In the genomic region with DNA sequence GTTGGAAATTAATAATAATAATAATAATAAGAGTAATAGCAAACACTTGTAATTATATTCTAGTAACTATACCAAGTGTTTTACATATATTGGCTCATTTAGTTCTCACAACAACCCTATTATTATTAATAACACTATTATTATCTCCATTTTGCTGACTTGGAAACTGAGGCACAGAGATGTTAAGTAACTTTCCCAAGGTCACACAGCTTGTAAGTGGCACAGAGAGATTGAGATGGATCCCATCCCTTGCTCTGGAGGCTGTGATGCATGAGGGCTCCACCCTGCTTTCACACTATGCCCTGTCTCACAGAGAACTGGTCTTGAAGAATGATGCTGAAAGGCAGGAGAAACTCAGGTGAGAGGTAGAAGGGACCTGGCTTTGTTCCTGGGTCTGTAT, we compare ENCODE assay signal across 34 cellular contexts. TPM values are rescaled to one million over a fixed set of nuclear protein-coding genes. Genes with fewer than 3 reads are reported as not detected.
"Had no signal": no experiment of that assay in that cellular context is flagged by ENCODE, and none has a peak within 500 bp of the region (broad histone marks: within the 10 kb centered on the region; RNA-seq: fewer than 3 reads in every experiment).

No MANE protein-coding gene starts in this region.

- H3K36me3 ChIP-seq: neural progenitor cell, ovary, spleen, suprapubic skin, tibial artery, transverse colon, upper lobe of right lung, uterus had no signal

- H3K27me3 ChIP-seq: neural progenitor cell, ovary, suprapubic skin, testis, tibial artery, transverse colon, upper lobe of right lung, uterus had no signal

- H3K79me2 ChIP-seq: parathyroid adenoma had no signal

- H3K4me1 ChIP-seq: neural progenitor cell, parathyroid adenoma, psoas muscle, spleen, suprapubic skin, transverse colon, upper lobe of right lung, uterus had no signal

- ATAC-seq: natural killer cell; psoas muscle; right cardiac atrium; stimulated activated memory B cell treated with anti-CD40 and anti-IgM and Interleukin-4, amounts not matched to agents 10 μg/mL and 1 μg/mL and 100 μg/mL, for 72 hours; stimulated activated naive CD8-positive, alpha-beta T cell treated with anti-CD3 and anti-CD28 coated beads, Interleukin-15, amount 100 ng/mL, for 72 hours; stimulated activated naive CD8-positive, alpha-beta T cell treated with anti-CD3 and anti-CD28 coated beads, Interleukin-15, Interleukin-2, amounts not matched to agents 100 U/mL and 50 U/mL, for 24 hours; upper lobe of right lung had no signal

- H3K4me3 ChIP-seq: neural progenitor cell, ovary, psoas muscle, skin epidermis, smooth muscle cell, spleen, suprapubic skin, testis, tibial artery, transverse colon, upper lobe of right lung, uterus had no signal

- H3K27ac ChIP-seq: neural progenitor cell, parathyroid adenoma, psoas muscle, skin epidermis, spleen, suprapubic skin, transverse colon, upper lobe of right lung had no signal

- H2AFZ ChIP-seq: neural progenitor cell, parathyroid adenoma had no signal

- H3K9me3 ChIP-seq: psoas muscle, suprapubic skin, testis, tibial artery, transverse colon, upper lobe of right lung, uterus had no signal

- H3K9ac ChIP-seq: neural progenitor cell, parathyroid adenoma had no signal

- DNase-seq: naive B cell; natural killer cell; occipital lobe; ovary; posterior cingulate gyrus; psoas muscle; right cardiac atrium; spleen; stimulated activated CD4-positive, alpha-beta T cell treated with anti-CD3 and anti-CD28 coated beads, Interleukin-12 subunit alpha, Interleukin-12 subunit beta, amount 100 ng/mL, for 4 hours; stimulated activated CD4-positive, alpha-beta T cell treated with anti-CD3 and anti-CD28 coated beads, Interleukin-1b, Interleukin-23, amount 100 ng/mL, for 48 hours; stimulated activated CD4-positive, alpha-beta T cell treated with anti-CD3 and anti-CD28 coated beads, Interleukin-4, amount 100 ng/mL, for 1 hour; stimulated activated CD4-positive, alpha-beta T cell treated with anti-CD3 and anti-CD28 coated beads, Interleukin-4, amount 100 ng/mL, for 4 hours; stimulated activated CD8-positive, alpha-beta memory T cell treated with anti-CD3 and anti-CD28 coated beads, Interleukin-4, amount 100 ng/mL, for 48 hours; stimulated activated naive CD4-positive, alpha-beta T cell; stimulated activated naive CD8-positive, alpha-beta T cell treated with anti-CD3 and anti-CD28 coated beads, Interleukin-15, amount 100 ng/mL, for 72 hours; stimulated activated naive CD8-positive, alpha-beta T cell treated with anti-CD3 and anti-CD28 coated beads, Interleukin-15, Interleukin-2, amounts not matched to agents 100 U/mL and 50 U/mL, for 24 hours; substantia nigra; testis; tibial artery; transverse colon; upper lobe of right lung; uterus had no signal

- H3K4me2 ChIP-seq: neural progenitor cell, smooth muscle cell had no signal

RNA-seq across cellular contexts. Expression of gene TRIM42, which starts 31.9 kb away (rescaled TPM):
- total RNA-seq: natural killer cell, occipital lobe, osteoblast, ovary, progenitor cell of endocrine pancreas, psoas muscle, renal cortical epithelial cell, right cardiac atrium, sciatic nerve, smooth muscle cell, spleen, suprapubic skin, transverse colon, upper lobe of right lung, urinary bladder, uterus had no signal
- polyA plus RNA-seq: neural cell, ovary, right cardiac atrium, smooth muscle cell, spleen, urinary bladder had no signal
